ENCODE assay signal across 1 cellular context in the genomic region with DNA sequence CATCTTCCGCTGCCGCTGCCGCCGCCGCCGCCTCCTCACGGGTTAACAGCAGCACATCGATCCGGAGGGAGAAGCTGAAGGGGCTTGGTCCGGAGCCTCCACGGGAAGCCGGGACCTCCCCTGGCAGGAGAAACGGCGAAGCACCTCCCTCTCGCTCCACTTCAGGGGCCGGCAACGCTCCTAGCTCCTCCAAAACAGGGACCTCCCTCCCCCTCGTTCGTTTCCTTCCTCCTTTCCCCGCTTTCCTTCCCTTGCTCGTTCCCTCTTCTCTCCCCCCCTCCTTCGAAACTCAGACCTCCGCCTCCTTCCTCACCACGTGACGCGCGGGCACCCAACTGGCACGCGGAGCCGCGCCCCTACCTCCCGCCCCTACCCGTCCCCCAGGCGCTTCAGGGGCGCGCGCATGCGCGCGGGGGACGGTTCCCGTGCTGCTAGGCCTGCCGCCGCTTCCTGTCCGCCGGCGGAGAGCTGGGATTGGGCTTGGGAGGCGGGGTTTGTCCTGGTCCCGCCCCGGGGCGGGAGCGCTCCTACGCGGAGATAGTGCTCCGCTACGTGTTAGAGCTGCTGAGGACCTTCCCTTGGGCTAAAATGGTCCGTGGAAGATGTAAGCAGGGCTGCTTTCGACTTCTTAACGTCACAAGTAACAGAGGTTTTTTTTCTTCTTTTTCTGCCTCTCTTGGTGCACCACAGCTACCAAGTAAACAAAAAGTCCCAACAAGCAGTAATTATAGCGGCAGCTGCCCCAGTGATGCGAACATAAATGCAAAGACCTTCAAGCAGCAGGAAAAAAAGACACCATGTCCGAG.
TF ChIP-seq lines count a peak whose summit lies in the region.

A gene with protein sequence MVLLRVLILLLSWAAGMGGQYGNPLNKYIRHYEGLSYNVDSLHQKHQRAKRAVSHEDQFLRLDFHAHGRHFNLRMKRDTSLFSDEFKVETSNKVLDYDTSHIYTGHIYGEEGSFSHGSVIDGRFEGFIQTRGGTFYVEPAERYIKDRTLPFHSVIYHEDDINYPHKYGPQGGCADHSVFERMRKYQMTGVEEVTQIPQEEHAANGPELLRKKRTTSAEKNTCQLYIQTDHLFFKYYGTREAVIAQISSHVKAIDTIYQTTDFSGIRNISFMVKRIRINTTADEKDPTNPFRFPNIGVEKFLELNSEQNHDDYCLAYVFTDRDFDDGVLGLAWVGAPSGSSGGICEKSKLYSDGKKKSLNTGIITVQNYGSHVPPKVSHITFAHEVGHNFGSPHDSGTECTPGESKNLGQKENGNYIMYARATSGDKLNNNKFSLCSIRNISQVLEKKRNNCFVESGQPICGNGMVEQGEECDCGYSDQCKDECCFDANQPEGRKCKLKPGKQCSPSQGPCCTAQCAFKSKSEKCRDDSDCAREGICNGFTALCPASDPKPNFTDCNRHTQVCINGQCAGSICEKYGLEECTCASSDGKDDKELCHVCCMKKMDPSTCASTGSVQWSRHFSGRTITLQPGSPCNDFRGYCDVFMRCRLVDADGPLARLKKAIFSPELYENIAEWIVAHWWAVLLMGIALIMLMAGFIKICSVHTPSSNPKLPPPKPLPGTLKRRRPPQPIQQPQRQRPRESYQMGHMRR (minus strand): TSS at position 176 of the 806 bp plus-strand sequence. CDS start 173 bp downstream, at position 3.

TF ChIP-seq in WTC11, 78 proteins besides CTCF, POLR2A, EP300 and RAD21 (continued from another document and continues in another):
- TF ChIP-seq, protein P1, sequence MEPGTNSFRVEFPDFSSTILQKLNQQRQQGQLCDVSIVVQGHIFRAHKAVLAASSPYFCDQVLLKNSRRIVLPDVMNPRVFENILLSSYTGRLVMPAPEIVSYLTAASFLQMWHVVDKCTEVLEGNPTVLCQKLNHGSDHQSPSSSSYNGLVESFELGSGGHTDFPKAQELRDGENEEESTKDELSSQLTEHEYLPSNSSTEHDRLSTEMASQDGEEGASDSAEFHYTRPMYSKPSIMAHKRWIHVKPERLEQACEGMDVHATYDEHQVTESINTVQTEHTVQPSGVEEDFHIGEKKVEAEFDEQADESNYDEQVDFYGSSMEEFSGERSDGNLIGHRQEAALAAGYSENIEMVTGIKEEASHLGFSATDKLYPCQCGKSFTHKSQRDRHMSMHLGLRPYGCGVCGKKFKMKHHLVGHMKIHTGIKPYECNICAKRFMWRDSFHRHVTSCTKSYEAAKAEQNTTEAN (CRISPR knock-in tag; IDR thresholded peaks at IDR 0.05), result no peak
- TF ChIP-seq MYBL2 (CRISPR knock-in tag; IDR thresholded peaks at IDR 0.05), result no peak
- TF ChIP-seq ATF1 (CRISPR knock-in tag; IDR thresholded peaks at IDR 0.05), result no peak
- TF ChIP-seq ZNF138 (CRISPR knock-in tag; conservative IDR thresholded peaks at IDR 0.05), result no peak
- peak; percentile 52; the same call in 1 of the 2 replicates for TF ChIP-seq NFYB (CRISPR knock-in tag; conservative IDR thresholded peaks at IDR 0.05; ENCODE audit: low read depth)
- TF ChIP-seq, protein P2, sequence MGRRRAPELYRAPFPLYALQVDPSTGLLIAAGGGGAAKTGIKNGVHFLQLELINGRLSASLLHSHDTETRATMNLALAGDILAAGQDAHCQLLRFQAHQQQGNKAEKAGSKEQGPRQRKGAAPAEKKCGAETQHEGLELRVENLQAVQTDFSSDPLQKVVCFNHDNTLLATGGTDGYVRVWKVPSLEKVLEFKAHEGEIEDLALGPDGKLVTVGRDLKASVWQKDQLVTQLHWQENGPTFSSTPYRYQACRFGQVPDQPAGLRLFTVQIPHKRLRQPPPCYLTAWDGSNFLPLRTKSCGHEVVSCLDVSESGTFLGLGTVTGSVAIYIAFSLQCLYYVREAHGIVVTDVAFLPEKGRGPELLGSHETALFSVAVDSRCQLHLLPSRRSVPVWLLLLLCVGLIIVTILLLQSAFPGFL (CRISPR knock-in tag; IDR thresholded peaks at IDR 0.05; ENCODE audit: borderline replicate concordance), result no peak
- TF ChIP-seq, protein P3, sequence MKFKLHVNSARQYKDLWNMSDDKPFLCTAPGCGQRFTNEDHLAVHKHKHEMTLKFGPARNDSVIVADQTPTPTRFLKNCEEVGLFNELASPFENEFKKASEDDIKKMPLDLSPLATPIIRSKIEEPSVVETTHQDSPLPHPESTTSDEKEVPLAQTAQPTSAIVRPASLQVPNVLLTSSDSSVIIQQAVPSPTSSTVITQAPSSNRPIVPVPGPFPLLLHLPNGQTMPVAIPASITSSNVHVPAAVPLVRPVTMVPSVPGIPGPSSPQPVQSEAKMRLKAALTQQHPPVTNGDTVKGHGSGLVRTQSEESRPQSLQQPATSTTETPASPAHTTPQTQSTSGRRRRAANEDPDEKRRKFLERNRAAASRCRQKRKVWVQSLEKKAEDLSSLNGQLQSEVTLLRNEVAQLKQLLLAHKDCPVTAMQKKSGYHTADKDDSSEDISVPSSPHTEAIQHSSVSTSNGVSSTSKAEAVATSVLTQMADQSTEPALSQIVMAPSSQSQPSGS (CRISPR knock-in tag; IDR thresholded peaks at IDR 0.05; ENCODE audit: borderline replicate concordance, low read depth), result no peak
- TF ChIP-seq, protein P4, sequence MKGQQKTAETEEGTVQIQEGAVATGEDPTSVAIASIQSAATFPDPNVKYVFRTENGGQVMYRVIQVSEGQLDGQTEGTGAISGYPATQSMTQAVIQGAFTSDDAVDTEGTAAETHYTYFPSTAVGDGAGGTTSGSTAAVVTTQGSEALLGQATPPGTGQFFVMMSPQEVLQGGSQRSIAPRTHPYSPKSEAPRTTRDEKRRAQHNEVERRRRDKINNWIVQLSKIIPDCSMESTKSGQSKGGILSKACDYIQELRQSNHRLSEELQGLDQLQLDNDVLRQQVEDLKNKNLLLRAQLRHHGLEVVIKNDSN (CRISPR knock-in tag; IDR thresholded peaks at IDR 0.05), result peak; percentile 97
- TF ChIP-seq, protein P5, sequence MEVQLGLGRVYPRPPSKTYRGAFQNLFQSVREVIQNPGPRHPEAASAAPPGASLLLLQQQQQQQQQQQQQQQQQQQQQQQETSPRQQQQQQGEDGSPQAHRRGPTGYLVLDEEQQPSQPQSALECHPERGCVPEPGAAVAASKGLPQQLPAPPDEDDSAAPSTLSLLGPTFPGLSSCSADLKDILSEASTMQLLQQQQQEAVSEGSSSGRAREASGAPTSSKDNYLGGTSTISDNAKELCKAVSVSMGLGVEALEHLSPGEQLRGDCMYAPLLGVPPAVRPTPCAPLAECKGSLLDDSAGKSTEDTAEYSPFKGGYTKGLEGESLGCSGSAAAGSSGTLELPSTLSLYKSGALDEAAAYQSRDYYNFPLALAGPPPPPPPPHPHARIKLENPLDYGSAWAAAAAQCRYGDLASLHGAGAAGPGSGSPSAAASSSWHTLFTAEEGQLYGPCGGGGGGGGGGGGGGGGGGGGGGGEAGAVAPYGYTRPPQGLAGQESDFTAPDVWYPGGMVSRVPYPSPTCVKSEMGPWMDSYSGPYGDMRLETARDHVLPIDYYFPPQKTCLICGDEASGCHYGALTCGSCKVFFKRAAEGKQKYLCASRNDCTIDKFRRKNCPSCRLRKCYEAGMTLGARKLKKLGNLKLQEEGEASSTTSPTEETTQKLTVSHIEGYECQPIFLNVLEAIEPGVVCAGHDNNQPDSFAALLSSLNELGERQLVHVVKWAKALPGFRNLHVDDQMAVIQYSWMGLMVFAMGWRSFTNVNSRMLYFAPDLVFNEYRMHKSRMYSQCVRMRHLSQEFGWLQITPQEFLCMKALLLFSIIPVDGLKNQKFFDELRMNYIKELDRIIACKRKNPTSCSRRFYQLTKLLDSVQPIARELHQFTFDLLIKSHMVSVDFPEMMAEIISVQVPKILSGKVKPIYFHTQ (CRISPR knock-in tag; IDR thresholded peaks at IDR 0.05), result no peak
- TF ChIP-seq TP53 (CRISPR knock-in tag; IDR thresholded peaks at IDR 0.05), result no peak
- TF ChIP-seq, protein P6, sequence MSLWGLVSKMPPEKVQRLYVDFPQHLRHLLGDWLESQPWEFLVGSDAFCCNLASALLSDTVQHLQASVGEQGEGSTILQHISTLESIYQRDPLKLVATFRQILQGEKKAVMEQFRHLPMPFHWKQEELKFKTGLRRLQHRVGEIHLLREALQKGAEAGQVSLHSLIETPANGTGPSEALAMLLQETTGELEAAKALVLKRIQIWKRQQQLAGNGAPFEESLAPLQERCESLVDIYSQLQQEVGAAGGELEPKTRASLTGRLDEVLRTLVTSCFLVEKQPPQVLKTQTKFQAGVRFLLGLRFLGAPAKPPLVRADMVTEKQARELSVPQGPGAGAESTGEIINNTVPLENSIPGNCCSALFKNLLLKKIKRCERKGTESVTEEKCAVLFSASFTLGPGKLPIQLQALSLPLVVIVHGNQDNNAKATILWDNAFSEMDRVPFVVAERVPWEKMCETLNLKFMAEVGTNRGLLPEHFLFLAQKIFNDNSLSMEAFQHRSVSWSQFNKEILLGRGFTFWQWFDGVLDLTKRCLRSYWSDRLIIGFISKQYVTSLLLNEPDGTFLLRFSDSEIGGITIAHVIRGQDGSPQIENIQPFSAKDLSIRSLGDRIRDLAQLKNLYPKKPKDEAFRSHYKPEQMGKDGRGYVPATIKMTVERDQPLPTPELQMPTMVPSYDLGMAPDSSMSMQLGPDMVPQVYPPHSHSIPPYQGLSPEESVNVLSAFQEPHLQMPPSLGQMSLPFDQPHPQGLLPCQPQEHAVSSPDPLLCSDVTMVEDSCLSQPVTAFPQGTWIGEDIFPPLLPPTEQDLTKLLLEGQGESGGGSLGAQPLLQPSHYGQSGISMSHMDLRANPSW (CRISPR knock-in tag; conservative IDR thresholded peaks at IDR 0.05; ENCODE audit: low read depth), result no peak
- TF ChIP-seq, protein P7, sequence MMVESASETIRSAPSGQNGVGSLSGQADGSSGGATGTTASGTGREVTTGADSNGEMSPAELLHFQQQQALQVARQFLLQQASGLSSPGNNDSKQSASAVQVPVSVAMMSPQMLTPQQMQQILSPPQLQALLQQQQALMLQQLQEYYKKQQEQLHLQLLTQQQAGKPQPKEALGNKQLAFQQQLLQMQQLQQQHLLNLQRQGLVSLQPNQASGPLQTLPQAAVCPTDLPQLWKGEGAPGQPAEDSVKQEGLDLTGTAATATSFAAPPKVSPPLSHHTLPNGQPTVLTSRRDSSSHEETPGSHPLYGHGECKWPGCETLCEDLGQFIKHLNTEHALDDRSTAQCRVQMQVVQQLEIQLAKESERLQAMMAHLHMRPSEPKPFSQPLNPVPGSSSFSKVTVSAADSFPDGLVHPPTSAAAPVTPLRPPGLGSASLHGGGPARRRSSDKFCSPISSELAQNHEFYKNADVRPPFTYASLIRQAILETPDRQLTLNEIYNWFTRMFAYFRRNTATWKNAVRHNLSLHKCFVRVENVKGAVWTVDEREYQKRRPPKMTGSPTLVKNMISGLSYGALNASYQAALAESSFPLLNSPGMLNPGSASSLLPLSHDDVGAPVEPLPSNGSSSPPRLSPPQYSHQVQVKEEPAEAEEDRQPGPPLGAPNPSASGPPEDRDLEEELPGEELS (CRISPR knock-in tag; IDR thresholded peaks at IDR 0.05), result no peak
- peak; percentile 70; the same call in 1 of the 2 replicates for TF ChIP-seq NFE2L1 (CRISPR knock-in tag; IDR thresholded peaks at IDR 0.05)
- TF ChIP-seq, protein P8, sequence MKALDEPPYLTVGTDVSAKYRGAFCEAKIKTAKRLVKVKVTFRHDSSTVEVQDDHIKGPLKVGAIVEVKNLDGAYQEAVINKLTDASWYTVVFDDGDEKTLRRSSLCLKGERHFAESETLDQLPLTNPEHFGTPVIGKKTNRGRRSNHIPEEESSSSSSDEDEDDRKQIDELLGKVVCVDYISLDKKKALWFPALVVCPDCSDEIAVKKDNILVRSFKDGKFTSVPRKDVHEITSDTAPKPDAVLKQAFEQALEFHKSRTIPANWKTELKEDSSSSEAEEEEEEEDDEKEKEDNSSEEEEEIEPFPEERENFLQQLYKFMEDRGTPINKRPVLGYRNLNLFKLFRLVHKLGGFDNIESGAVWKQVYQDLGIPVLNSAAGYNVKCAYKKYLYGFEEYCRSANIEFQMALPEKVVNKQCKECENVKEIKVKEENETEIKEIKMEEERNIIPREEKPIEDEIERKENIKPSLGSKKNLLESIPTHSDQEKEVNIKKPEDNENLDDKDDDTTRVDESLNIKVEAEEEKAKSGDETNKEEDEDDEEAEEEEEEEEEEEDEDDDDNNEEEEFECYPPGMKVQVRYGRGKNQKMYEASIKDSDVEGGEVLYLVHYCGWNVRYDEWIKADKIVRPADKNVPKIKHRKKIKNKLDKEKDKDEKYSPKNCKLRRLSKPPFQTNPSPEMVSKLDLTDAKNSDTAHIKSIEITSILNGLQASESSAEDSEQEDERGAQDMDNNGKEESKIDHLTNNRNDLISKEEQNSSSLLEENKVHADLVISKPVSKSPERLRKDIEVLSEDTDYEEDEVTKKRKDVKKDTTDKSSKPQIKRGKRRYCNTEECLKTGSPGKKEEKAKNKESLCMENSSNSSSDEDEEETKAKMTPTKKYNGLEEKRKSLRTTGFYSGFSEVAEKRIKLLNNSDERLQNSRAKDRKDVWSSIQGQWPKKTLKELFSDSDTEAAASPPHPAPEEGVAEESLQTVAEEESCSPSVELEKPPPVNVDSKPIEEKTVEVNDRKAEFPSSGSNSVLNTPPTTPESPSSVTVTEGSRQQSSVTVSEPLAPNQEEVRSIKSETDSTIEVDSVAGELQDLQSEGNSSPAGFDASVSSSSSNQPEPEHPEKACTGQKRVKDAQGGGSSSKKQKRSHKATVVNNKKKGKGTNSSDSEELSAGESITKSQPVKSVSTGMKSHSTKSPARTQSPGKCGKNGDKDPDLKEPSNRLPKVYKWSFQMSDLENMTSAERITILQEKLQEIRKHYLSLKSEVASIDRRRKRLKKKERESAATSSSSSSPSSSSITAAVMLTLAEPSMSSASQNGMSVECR (CRISPR knock-in tag; IDR thresholded peaks at IDR 0.05; ENCODE audit: borderline replicate concordance), result no peak
- TF ChIP-seq, protein P9, sequence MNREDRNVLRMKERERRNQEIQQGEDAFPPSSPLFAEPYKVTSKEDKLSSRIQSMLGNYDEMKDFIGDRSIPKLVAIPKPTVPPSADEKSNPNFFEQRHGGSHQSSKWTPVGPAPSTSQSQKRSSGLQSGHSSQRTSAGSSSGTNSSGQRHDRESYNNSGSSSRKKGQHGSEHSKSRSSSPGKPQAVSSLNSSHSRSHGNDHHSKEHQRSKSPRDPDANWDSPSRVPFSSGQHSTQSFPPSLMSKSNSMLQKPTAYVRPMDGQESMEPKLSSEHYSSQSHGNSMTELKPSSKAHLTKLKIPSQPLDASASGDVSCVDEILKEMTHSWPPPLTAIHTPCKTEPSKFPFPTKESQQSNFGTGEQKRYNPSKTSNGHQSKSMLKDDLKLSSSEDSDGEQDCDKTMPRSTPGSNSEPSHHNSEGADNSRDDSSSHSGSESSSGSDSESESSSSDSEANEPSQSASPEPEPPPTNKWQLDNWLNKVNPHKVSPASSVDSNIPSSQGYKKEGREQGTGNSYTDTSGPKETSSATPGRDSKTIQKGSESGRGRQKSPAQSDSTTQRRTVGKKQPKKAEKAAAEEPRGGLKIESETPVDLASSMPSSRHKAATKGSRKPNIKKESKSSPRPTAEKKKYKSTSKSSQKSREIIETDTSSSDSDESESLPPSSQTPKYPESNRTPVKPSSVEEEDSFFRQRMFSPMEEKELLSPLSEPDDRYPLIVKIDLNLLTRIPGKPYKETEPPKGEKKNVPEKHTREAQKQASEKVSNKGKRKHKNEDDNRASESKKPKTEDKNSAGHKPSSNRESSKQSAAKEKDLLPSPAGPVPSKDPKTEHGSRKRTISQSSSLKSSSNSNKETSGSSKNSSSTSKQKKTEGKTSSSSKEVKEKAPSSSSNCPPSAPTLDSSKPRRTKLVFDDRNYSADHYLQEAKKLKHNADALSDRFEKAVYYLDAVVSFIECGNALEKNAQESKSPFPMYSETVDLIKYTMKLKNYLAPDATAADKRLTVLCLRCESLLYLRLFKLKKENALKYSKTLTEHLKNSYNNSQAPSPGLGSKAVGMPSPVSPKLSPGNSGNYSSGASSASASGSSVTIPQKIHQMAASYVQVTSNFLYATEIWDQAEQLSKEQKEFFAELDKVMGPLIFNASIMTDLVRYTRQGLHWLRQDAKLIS (CRISPR knock-in tag; IDR thresholded peaks at IDR 0.05; ENCODE audit: borderline replicate concordance), result no peak
- TF ChIP-seq, protein P10, sequence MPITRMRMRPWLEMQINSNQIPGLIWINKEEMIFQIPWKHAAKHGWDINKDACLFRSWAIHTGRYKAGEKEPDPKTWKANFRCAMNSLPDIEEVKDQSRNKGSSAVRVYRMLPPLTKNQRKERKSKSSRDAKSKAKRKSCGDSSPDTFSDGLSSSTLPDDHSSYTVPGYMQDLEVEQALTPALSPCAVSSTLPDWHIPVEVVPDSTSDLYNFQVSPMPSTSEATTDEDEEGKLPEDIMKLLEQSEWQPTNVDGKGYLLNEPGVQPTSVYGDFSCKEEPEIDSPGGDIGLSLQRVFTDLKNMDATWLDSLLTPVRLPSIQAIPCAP (CRISPR knock-in tag; IDR thresholded peaks at IDR 0.05), result no peak
- peak; percentile 87 for TF ChIP-seq SP1 (CRISPR knock-in tag; conservative IDR thresholded peaks at IDR 0.05)
- TF ChIP-seq RORB (CRISPR knock-in tag; IDR thresholded peaks at IDR 0.05), result no peak
